ENCODE assay signal across 26 cellular contexts in the genomic region with DNA sequence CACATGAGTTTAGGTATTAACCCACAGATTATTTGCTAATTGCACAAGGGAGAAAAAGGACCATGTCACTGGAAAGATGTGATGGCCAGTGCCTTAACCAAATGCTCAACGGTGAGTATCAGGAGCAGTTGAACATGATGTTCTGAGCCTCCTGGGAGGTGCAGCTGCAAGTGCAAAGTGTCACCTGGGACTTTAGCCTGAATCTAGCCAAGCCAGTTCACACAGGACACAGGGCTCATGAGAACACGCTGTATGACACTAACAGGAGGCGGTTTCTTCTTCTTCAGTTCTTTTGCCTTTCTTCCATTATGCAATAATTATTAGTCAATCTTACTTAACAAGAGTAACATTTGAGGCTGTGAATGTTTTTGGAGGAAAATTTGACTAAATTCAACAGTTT.
"Had no signal": no experiment of that assay in that cellular context is flagged by ENCODE, and none has a peak within 500 bp of the region (broad histone marks: within the 10 kb centered on the region; RNA-seq: fewer than 3 reads in every experiment).

No MANE protein-coding gene starts in this region.

- ATAC-seq: activated CD4-positive, CD25-positive, alpha-beta regulatory T cell treated with anti-CD3 and anti-CD28 coated beads, Interleukin-2, amount 50 U/mL, for 24 hours; naive thymus-derived CD8-positive, alpha-beta T cell had no signal

- H3K9me3 Mint-ChIP-seq: central memory CD8-positive, alpha-beta T cell; neural crest cell had no signal

- H3K4me3 Mint-ChIP-seq: activated naive CD8-positive, alpha-beta T cell; central memory CD8-positive, alpha-beta T cell; immature natural killer cell; memory B cell; naive thymus-derived CD8-positive, alpha-beta T cell; neural crest cell had no signal

- H3K79me2 ChIP-seq: parathyroid adenoma had no signal

- H3K9ac ChIP-seq: parathyroid adenoma had no signal

- H3K36me3 Mint-ChIP-seq: activated naive CD8-positive, alpha-beta T cell; immature natural killer cell; memory B cell; naive thymus-derived CD8-positive, alpha-beta T cell had no signal

- H3K9me3 ChIP-seq: right atrium auricular region, tibial nerve had no signal

- H3K4me1 Mint-ChIP-seq: central memory CD8-positive, alpha-beta T cell; immature natural killer cell; memory B cell had no signal

- FAIRE-seq: bronchial epithelial cell, TTC549 had no signal

- H3K27ac Mint-ChIP-seq: activated naive CD8-positive, alpha-beta T cell; immature natural killer cell; memory B cell; naive thymus-derived CD8-positive, alpha-beta T cell had no signal

- H3K4me1 ChIP-seq: parathyroid adenoma, right atrium auricular region, spleen, tibial nerve had no signal

- H3K27me3 ChIP-seq: right atrium auricular region, tibial nerve had no signal

- H3K4me3 ChIP-seq: right atrium auricular region, spleen, tibial nerve had no signal

- H3K27ac ChIP-seq: parathyroid adenoma, right atrium auricular region, spleen, tibial nerve, WERI-Rb-1 had no signal

- DNase-seq: activated CD4-positive, alpha-beta T cell treated with anti-CD3 and anti-CD28 coated beads for 48 hours; activated CD4-positive, alpha-beta T cell treated with anti-CD3 and anti-CD28 coated beads, Interleukin-2, amount 50 U/mL, for 48 hours; activated CD8-positive, alpha-beta memory T cell treated with anti-CD3 and anti-CD28 coated beads for 24 hours; activated effector memory CD4-positive, alpha-beta T cell treated with Interleukin-2 at 50 U/mL for 16 hours; activated naive CD4-positive, alpha-beta T cell treated with Interleukin-2 at 50 U/mL for 16 hours; anterior cingulate cortex; effector memory CD4-positive, alpha-beta T cell; head of caudate nucleus; hypothalamus; immature natural killer cell; naive thymus-derived CD8-positive, alpha-beta T cell; nucleus accumbens; spleen; stimulated activated naive CD4-positive, alpha-beta T cell treated with Interleukin-2 at 50 U/mL for 16 hours; T-helper 9 cell; WERI-Rb-1 had no signal

- H3K36me3 ChIP-seq: right atrium auricular region, spleen, tibial nerve, WERI-Rb-1 had no signal

- H2AFZ ChIP-seq: parathyroid adenoma had no signal
